In genomic region chr1:181623850-181624249, GRCh38 we compare ENCODE assay signal across 8 cellular contexts.
"Had no signal": no experiment of that assay in that cellular context is flagged by ENCODE, and none has a peak within 500 bp of the region (broad histone marks: within the 10 kb centered on the region; RNA-seq: fewer than 3 reads in every experiment).

No MANE protein-coding gene starts in this region.

- DNase-seq: GDM1, GF-D8 had no signal

- FAIRE-seq: G401.6, GM12878, GM12891, GM12892, GM18507, GM19239 had no signal

- H3K4me3 ChIP-seq: GM12878 had no signal
